9 cellular contexts compared by ENCODE assay signal in the genomic region with DNA sequence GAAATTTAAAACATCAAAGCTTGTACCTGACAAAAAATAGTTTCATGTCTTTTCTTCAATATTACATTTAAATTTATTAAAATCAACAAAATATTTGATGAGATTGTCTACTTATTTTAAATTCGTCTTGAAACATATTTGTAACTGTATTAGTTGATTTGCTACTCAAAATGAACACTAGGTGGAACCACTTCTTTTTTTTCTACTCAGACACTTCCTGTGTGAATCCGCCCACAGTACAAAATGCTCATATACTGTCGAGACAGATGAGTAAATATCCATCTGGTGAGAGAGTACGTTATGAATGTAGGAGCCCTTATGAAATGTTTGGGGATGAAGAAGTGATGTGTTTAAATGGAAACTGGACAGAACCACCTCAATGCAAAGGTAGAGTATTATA. TPM values are rescaled to one million over a fixed set of nuclear protein-coding genes. Genes with fewer than 3 reads are reported as not detected.
DNase-seq lines count a peak whose midpoint lies in the region; ATAC-seq, FAIRE-seq and TF ChIP-seq lines count a peak whose summit lies in the region.
"Not testable (repeated sequence)": the region's sequence is repeated elsewhere in the genome, so short reads cannot be mapped to it uniquely, and the experiment has no call there.
"Had no signal": no experiment of that assay in that cellular context is flagged by ENCODE, and none has a peak within 500 bp of the region (broad histone marks: within the 10 kb centered on the region; RNA-seq: fewer than 3 reads in every experiment).

No MANE protein-coding gene starts in this region.

- H3K36me3 ChIP-seq in GM23338 (ENCODE audit: insufficient read depth), result not testable (repeated sequence)

- not testable (repeated sequence) for H3K36me3 Mint-ChIP-seq in GM23338 (ENCODE audit: low read depth); endothelial cell (ENCODE audit: low read depth, unreplicated experiment)

- H3K4me1 Mint-ChIP-seq in GM23338; endothelial cell (ENCODE audit: unreplicated experiment): not testable (repeated sequence)

- not testable (repeated sequence) for H3K27ac ChIP-seq in GM23338 (ENCODE audit: low read depth)

- TF ChIP-seq CTCF in GM10266 (IDR thresholded peaks at IDR 0.05; ENCODE audit: control insufficient read depth, insufficient read depth, low read depth, missing control alignments) (peak; percentile 52), GM23338 (conservative IDR thresholded peaks at IDR 0.05; ENCODE audit: low read depth in 2 of 2) (peak; percentile 54 to 66), endothelial cell (IDR thresholded peaks at IDR 0.05; ENCODE audit: unreplicated experiment) (peak; percentile 70)

- not testable (repeated sequence) for H3K27me3 Mint-ChIP-seq in GM23338 (ENCODE audit: insufficient read depth, low read depth, poor library complexity); endothelial cell (ENCODE audit: unreplicated experiment)

- ATAC-seq in GM23338, result peak; percentile 54

- H3K4me3 ChIP-seq in GM23338, result not testable (repeated sequence)

- H3K79me2 ChIP-seq in GM23338 (replicated peaks; ENCODE audit: insufficient read depth), result not testable (repeated sequence)

- not testable (repeated sequence) for H3K4me3 Mint-ChIP-seq in GM23338; endothelial cell (ENCODE audit: unreplicated experiment)

- not testable (repeated sequence) for H3K27ac Mint-ChIP-seq in GM23338; endothelial cell (ENCODE audit: unreplicated experiment)

- not testable (repeated sequence) for H3K9me3 Mint-ChIP-seq in GM23338; endothelial cell (ENCODE audit: unreplicated experiment)

- H3K27me3 ChIP-seq in GM23338 (ENCODE audit: insufficient read depth), result not testable (repeated sequence)

- H3K4me2 ChIP-seq in GM23338, result not testable (repeated sequence)

- FAIRE-seq in HTR-8/SVneo (lab: Jason Lieb, UNC) (peak; percentile 58), TTC549 (lab: Jason Lieb, UNC) (peak; percentile 100)

- H4K20me1 ChIP-seq in GM23338 (replicated peaks; ENCODE audit: insufficient read depth), result not testable (repeated sequence)

- H2AFZ ChIP-seq in GM23338, result not testable (repeated sequence)

- H3K4me1 ChIP-seq in GM23338 (ENCODE audit: insufficient read depth), result not testable (repeated sequence)

- not testable (repeated sequence) for H3F3A ChIP-seq in GM23338 (replicated peaks; ENCODE audit: low read depth)

- H3K9me2 ChIP-seq in GM23338 (ENCODE audit: insufficient read depth), result not testable (repeated sequence)

- DNase-seq in GM10266 (ENCODE audit: extremely low spot score) (peak; percentile 11), GM23338 (ENCODE audit: low spot score) (peak; percentile 55), HTR-8/SVneo (ENCODE audit: insufficient read length, low spot score) (peak; percentile 9), NCI-H460 (ENCODE audit: extremely low read depth, low read depth) (peak; percentile 56), lung microvascular endothelial cell (ENCODE audit: low read depth in 2 of 2) (peak; percentile 21 to 53)
- DNase-seq in endothelial cell (ENCODE audit: low spot score), result not testable (repeated sequence)

RNA-seq across cellular contexts. Expression of gene CFHR1, which starts 8.3 kb away (rescaled TPM):
- total RNA-seq in GM23338 (2014; rRNA removed; shearing (Covaris generic)), result not detected in 2 replicates
- not detected in 2 replicates for polyA plus RNA-seq in GM23338 (2016; fragmentation: Nextera tagmentation; extraction: Ambion mirVana)
- total RNA-seq in NCI-H460 (2014; rRNA removed; shearing (Covaris generic)), result 0.55 and 1.3 TPM in 2 replicates
- polyA plus RNA-seq in NCI-H460 (2014; cell fraction: nucleus; rRNA removed), result not detected in 2 replicates
- 0.49 TPM for total RNA-seq in endothelial cell (ENCODE audit: unreplicated experiment)
- not detected in 2 replicates for total RNA-seq in lung microvascular endothelial cell
- total RNA-seq: activated CD4-positive, alpha-beta T cell treated with anti-CD3 and anti-CD28 coated beads, Interleukin-2, amount 10 ng/mL, durations not matched to agents 24 days and 14 days; vagina had no signal

RNA-seq across cellular contexts. Expression of gene CFHR3, which starts 53.2 kb away (rescaled TPM):
- total RNA-seq in GM23338 (2014; rRNA removed; shearing (Covaris generic)), result 0.17 and 2.0 TPM in 2 replicates
- polyA plus RNA-seq in GM23338 (2016; fragmentation: Nextera tagmentation; extraction: Ambion mirVana), result 1.4 and 2.2 TPM in 2 replicates
- 3.6 and 5.0 TPM in 2 replicates for total RNA-seq in NCI-H460 (2014; rRNA removed; shearing (Covaris generic))
- polyA plus RNA-seq in NCI-H460 (2014; cell fraction: nucleus; rRNA removed), result 1.5 and 7.5 TPM in 2 replicates
- not detected for total RNA-seq in endothelial cell (ENCODE audit: unreplicated experiment)
- not detected in 2 replicates for total RNA-seq in lung microvascular endothelial cell
- total RNA-seq: activated CD4-positive, alpha-beta T cell treated with anti-CD3 and anti-CD28 coated beads, Interleukin-2, amount 10 ng/mL, durations not matched to agents 24 days and 14 days; vagina had no signal

RNA-seq across cellular contexts. Expression of gene CFHR4, which starts 60.0 kb away (rescaled TPM):
- total RNA-seq in GM23338 (2014; rRNA removed; shearing (Covaris generic)), result not detected in 2 replicates
- not detected in 2 replicates for polyA plus RNA-seq in GM23338 (2016; fragmentation: Nextera tagmentation; extraction: Ambion mirVana)
- total RNA-seq in NCI-H460 (2014; rRNA removed; shearing (Covaris generic)), result not detected in 2 replicates
- polyA plus RNA-seq in NCI-H460 (2014; cell fraction: nucleus; rRNA removed), result not detected in 2 replicates
- total RNA-seq in endothelial cell (ENCODE audit: unreplicated experiment), result 0.87 TPM
- total RNA-seq in lung microvascular endothelial cell, result not detected in 2 replicates
- total RNA-seq: activated CD4-positive, alpha-beta T cell treated with anti-CD3 and anti-CD28 coated beads, Interleukin-2, amount 10 ng/mL, durations not matched to agents 24 days and 14 days; vagina had no signal
